ENCODE assay signal across 10 cellular contexts in genomic region chr1:38476111-38476783, GRCh38.
DNase-seq lines count a peak whose midpoint lies in the region; ATAC-seq, FAIRE-seq and TF ChIP-seq lines count a peak whose summit lies in the region.
"Had no signal": no experiment of that assay in that cellular context is flagged by ENCODE, and none has a peak within 500 bp of the region (broad histone marks: within the 10 kb centered on the region; RNA-seq: fewer than 3 reads in every experiment).

No MANE protein-coding gene starts in this region.

- FAIRE-seq in RCC 7860 (lab: Jason Lieb, UNC), result no peak

- no peak for TF ChIP-seq CTCF in SU-DHL-6 (IDR thresholded peaks at IDR 0.05; ENCODE audit: insufficient read depth, low read length, poor library complexity, severe bottlenecking)

- peak overlapping the region; percentile 70 for H2AFZ ChIP-seq in SU-DHL-6 (ENCODE audit: low read depth, low read length, severe bottlenecking)
- H2AFZ ChIP-seq: parathyroid adenoma had no signal

- DNase-seq in retina, result peak; percentile 86
- DNase-seq in middle frontal gyrus (ENCODE audit: extremely low spot score, low spot score), result no peak
- no peak for DNase-seq in RCC 7860 (ENCODE audit: low spot score)
- DNase-seq in DMS79 (lab: John Stamatoyannopoulos, UW), result no peak

- no peak overlapping the region for H3K27ac ChIP-seq in SU-DHL-6 (ENCODE audit: low read depth, low read length)
- H3K27ac ChIP-seq: parathyroid adenoma, VCaP had no signal

- peak overlapping the region; percentile 75 for H3K4me2 ChIP-seq in SU-DHL-6 (ENCODE audit: low read depth, low read length, poor library complexity, severe bottlenecking)

- no peak overlapping the region; the same call in 1 of the 2 replicates for H3K9ac ChIP-seq in SU-DHL-6 (ENCODE audit: low read length)
- H3K9ac ChIP-seq: parathyroid adenoma had no signal

- H3K9me3 ChIP-seq in SU-DHL-6 (ENCODE audit: insufficient read depth, low read length) (no peaks in the 10 kb centered on the region), iPS-18c (ENCODE audit: control insufficient read depth, insufficient read depth, low read length) (no peaks in the 10 kb centered on the region)

- H3K4me3 ChIP-seq in SU-DHL-6 (ENCODE audit: insufficient read depth, low read length, poor library complexity, severe bottlenecking) (no peak overlapping the region), iPS-18c (ENCODE audit: insufficient read depth, low read depth, low read length) (peak overlapping the region; percentile 51)

- no peaks in the 10 kb centered on the region for H4K20me1 ChIP-seq in SU-DHL-6 (ENCODE audit: low read depth, low read length)

- H3K79me2 ChIP-seq in SU-DHL-6 (ENCODE audit: insufficient read depth, low read length), result no peaks in the 10 kb centered on the region
- H3K79me2 ChIP-seq: parathyroid adenoma had no signal

- no peaks in the 10 kb centered on the region for H3K27me3 ChIP-seq in SU-DHL-6 (ENCODE audit: low read length)

- ATAC-seq in GM18505 (IDR thresholded peaks at IDR 0.05; ENCODE audit: unreplicated experiment) (no peak), HG03432 (IDR thresholded peaks at IDR 0.05; ENCODE audit: unreplicated experiment) (no peak)

- no peaks in the 10 kb centered on the region for H3K36me3 ChIP-seq in SU-DHL-6 (ENCODE audit: low read length)

- peaks cover 10% of the 10 kb centered on the region for H3F3A ChIP-seq in SU-DHL-6 (ENCODE audit: insufficient read depth)

- H3K9me2 ChIP-seq in SU-DHL-6 (replicated peaks; ENCODE audit: insufficient read depth, low read length), result no peaks in the 10 kb centered on the region

- peak; percentile 1 for TF ChIP-seq POLR2A in GM18505 (IDR thresholded peaks at IDR 0.05; ENCODE audit: borderline replicate concordance, extremely low read depth, insufficient read depth, insufficient read length)
